In the genomic region with DNA sequence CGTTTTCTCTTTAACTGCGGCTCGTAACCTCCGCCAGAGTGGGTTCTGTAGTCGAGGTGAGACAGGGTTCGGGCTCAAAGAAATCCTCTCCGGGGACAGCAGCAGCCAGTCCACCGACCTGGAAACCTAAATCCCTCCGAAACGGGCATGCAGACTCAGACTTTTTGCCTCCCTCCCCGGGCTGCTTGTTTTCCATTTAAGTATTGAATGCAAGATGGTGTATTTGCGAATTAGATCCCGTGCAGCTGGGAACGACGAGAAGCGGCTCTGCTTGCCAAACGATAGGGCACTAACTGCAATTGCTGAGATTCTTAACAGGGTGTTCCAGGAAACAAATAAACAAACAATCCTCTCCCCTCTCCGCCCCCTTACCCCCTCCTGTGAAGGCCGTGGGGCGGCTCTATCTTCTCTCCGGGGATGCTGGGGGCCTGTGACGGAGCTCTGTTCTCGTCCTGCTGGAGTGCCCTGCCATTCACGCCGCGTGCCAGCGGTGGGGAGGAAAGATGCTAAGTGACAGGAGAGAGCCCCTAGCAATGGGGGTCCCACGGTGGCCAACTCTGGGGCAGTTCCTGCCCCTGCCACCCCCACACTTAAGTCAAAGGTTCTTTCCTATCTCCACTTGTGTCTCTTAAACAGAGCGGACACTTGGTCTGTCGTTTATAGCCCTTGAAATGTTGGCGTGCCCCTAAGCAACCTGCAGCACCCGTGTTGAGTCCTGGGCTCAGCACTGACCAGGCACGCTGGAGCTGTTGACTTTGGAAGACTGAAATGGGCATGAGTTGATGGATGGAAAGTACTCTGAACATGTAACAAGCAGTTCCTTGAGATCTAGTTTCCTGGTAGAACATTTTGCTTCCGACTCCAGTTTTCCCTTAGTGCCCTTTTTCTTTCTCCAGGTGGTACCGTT, we compare ENCODE assay signal across 8 cellular contexts. TPM values are rescaled to one million over a fixed set of nuclear protein-coding genes. Genes with fewer than 3 reads are reported as not detected.
DNase-seq lines count a peak whose midpoint lies in the region; ATAC-seq lines count a peak whose summit lies in the region.

No MANE protein-coding gene starts in this region.

- H3K9me3 Mint-ChIP-seq in immature natural killer cell = peaks cover 0 to 3% (median 0%) of the 10 kb centered on the region in 6 donors
- H3K9me3 Mint-ChIP-seq in stimulated activated memory B cell treated with anti-CD40 and anti-IgM and Interleukin-4, amounts not matched to agents 10 μg/mL and 1 μg/mL and 100 μg/mL, for 72 hours = no peaks in the 10 kb centered on the region

- peaks cover 0 to 1% (median 0%) of the 10 kb centered on the region in 3 donors for H3K36me3 Mint-ChIP-seq in immature natural killer cell
- no peaks in the 10 kb centered on the region for H3K36me3 Mint-ChIP-seq in stimulated activated memory B cell treated with anti-CD40 and anti-IgM and Interleukin-4, amounts not matched to agents 10 μg/mL and 1 μg/mL and 100 μg/mL, for 72 hours

- H3K4me1 Mint-ChIP-seq in immature natural killer cell = peaks cover 35 to 42% of the 10 kb centered on the region in 2 donors
- peaks cover 52% of the 10 kb centered on the region for H3K4me1 Mint-ChIP-seq in stimulated activated memory B cell treated with anti-CD40 and anti-IgM and Interleukin-4, amounts not matched to agents 10 μg/mL and 1 μg/mL and 100 μg/mL, for 72 hours

- H3K27ac Mint-ChIP-seq in immature natural killer cell = peak overlapping the region in 3 of 6 donors; percentile 74 to 94 (median 81)
- H3K27ac Mint-ChIP-seq in stimulated activated memory B cell treated with anti-CD40 and anti-IgM and Interleukin-4, amounts not matched to agents 10 μg/mL and 1 μg/mL and 100 μg/mL, for 72 hours = peak overlapping the region; percentile 70

- no peak for ATAC-seq in stimulated activated memory B cell treated with anti-CD40 and anti-IgM and Interleukin-4, amounts not matched to agents 10 μg/mL and 1 μg/mL and 100 μg/mL, for 72 hours
- ATAC-seq in GM18861 (IDR thresholded peaks at IDR 0.05; ENCODE audit: unreplicated experiment) = no peak

- peak overlapping the region; percentile 92 to 98 (median 95) for H3K4me3 Mint-ChIP-seq in immature natural killer cell
- H3K4me3 Mint-ChIP-seq in stimulated activated memory B cell treated with anti-CD40 and anti-IgM and Interleukin-4, amounts not matched to agents 10 μg/mL and 1 μg/mL and 100 μg/mL, for 72 hours = peak overlapping the region; percentile 91

- H3K27me3 Mint-ChIP-seq in immature natural killer cell (ENCODE audit: low read depth in 3 of 3) = peaks cover 27 to 44% (median 38%) of the 10 kb centered on the region in 3 donors
- peaks cover 55% of the 10 kb centered on the region for H3K27me3 Mint-ChIP-seq in stimulated activated memory B cell treated with anti-CD40 and anti-IgM and Interleukin-4, amounts not matched to agents 10 μg/mL and 1 μg/mL and 100 μg/mL, for 72 hours

- DNase-seq in COLO668 (lab: John Stamatoyannopoulos, UW; ENCODE audit: unreplicated experiment) (peak; percentile 33), HuH-7 (ENCODE audit: low spot score) (peak; percentile 33), astrocyte of the hippocampus (ENCODE audit: low read depth, low spot score) (peak; percentile 57), immature natural killer cell (peak in 2 of 3 donors; percentile 12 to 18), NCI-H2081 (lab: John Stamatoyannopoulos, UW) (no peak), hippocampal formation (lab: John Stamatoyannopoulos, UW) (no peak)

RNA-seq across cellular contexts. Expression of gene ETV5, which starts 1.3 kb away (rescaled TPM):
- polyA plus RNA-seq in immature natural killer cell = 1 to 10 TPM in 1 of 3 donors, under 1 TPM in 1, not detected in 1; 0.26 to 2.0 TPM

Comparison
In these comparisons a context has a peak if more than half of its experiments do, and no peak if none do; other contexts are left out.
1. DNase-seq: peak in COLO668 (single experiment), HuH-7 (single experiment), astrocyte of the hippocampus (single experiment) and immature natural killer cell (2 of 3); none in NCI-H2081 (0 of 2) and hippocampal formation (0 of 2).